In the genomic region with DNA sequence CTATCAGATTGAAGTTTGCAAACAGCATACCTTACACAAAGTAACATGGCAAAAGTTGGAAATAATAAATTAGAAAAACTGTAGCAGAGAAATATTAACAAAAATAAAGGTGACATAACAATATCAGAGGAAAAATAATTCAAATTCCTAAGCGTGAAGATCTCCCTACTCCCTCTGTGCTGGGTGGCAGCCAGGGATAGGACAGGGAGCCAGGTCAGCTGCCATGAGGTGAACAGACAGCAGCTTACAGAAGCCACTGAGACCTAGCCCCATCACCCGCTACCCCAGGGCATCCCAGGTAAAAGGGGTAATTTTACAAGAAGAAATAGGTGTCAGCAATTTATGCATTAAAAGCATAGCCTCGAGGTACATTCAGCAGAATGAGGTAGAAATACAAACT, we compare ENCODE assay signal across 17 cellular contexts.
A peak's percentile ranks its signal among the peaks of the same experiment; 100 is the strongest.
DNase-seq lines count a peak whose midpoint lies in the region; ATAC-seq and TF ChIP-seq lines count a peak whose summit lies in the region.
"Had no signal": no experiment of that assay in that cellular context is flagged by ENCODE, and none has a peak within 500 bp of the region (broad histone marks: within the 10 kb centered on the region; RNA-seq: fewer than 3 reads in every experiment).

No MANE protein-coding gene starts in this region.

- H3K4me1 ChIP-seq in right atrium auricular region (no peaks in the 10 kb centered on the region), left ventricle myocardium inferior (no peaks in the 10 kb centered on the region)
- H3K4me1 ChIP-seq: BE2C, Caco-2, HAP-1 had no signal

- H3K27ac ChIP-seq in right atrium auricular region (no peak overlapping the region), left ventricle myocardium inferior (replicated peaks) (no peak overlapping the region)
- H3K27ac ChIP-seq: GM23248, HL-60 had no signal

- ATAC-seq in HG02981 (IDR thresholded peaks at IDR 0.05; ENCODE audit: unreplicated experiment) (no peak), HG02852 (IDR thresholded peaks at IDR 0.05; ENCODE audit: unreplicated experiment) (no peak)

- TF ChIP-seq CTCF in right atrium auricular region (IDR thresholded peaks at IDR 0.05) (no peak), left ventricle myocardium inferior (IDR thresholded peaks at IDR 0.05; ENCODE audit: borderline replicate concordance) (no peak), choroid plexus epithelial cell (conservative IDR thresholded peaks at IDR 0.05; ENCODE audit: low read depth, low read length) (no peak)

- no peak overlapping the region for H3K4me3 ChIP-seq in right atrium auricular region
- H3K4me3 ChIP-seq in left ventricle myocardium inferior = no peak overlapping the region
- no peak overlapping the region for H3K4me3 ChIP-seq in choroid plexus epithelial cell (ENCODE audit: low read depth, low read length)
- H3K4me3 ChIP-seq: GM23248, HAP-1 had no signal

- DNase-seq in right atrium auricular region (ENCODE audit: low spot score) (peak; percentile 48), left ventricle myocardium inferior (no peak), NCI-H69 (lab: John Stamatoyannopoulos, UW) (peak; percentile 55), choroid plexus epithelial cell (ENCODE audit: low read depth) (peak; percentile 66), COR-L47 (lab: John Stamatoyannopoulos, UW) (no peak)
- DNase-seq: ACHN; BE2C; C1 segment of cervical spinal cord; Caco-2; CD4-positive, CD25-positive, alpha-beta regulatory T cell; CD8-positive, alpha-beta memory T cell; GM23248; IMR-90 had no signal

- intact Hi-C loops in left ventricle myocardium inferior (cut with micrococcal nuclease) = loop anchor here (10.0 kb wide), 1 partner anchor 408 kb away; no protein-coding TSS in a partner anchor

- H3K27me3 ChIP-seq in right atrium auricular region = no peaks in the 10 kb centered on the region
- H3K27me3 ChIP-seq in left ventricle myocardium inferior (ENCODE audit: low read depth) = no peaks in the 10 kb centered on the region
- H3K27me3 ChIP-seq: BE2C had no signal

- no peaks in the 10 kb centered on the region for H3K36me3 ChIP-seq in right atrium auricular region
- H3K36me3 ChIP-seq in left ventricle myocardium inferior = no peaks in the 10 kb centered on the region
- H3K36me3 ChIP-seq: BE2C, HAP-1 had no signal

- H3K9me3 ChIP-seq in right atrium auricular region (no peaks in the 10 kb centered on the region), left ventricle myocardium inferior (replicated peaks) (no peaks in the 10 kb centered on the region)
- H3K9me3 ChIP-seq: BE2C, Caco-2, HAP-1 had no signal

Comparison
In these comparisons a context has a peak if more than half of its experiments do, and no peak if none do; other contexts are left out.
1. DNase-seq: peak in right atrium auricular region (single experiment), NCI-H69 (single experiment) and choroid plexus epithelial cell (single experiment); none in left ventricle myocardium inferior (single experiment) and COR-L47 (single experiment).